In genomic region chr5:178778919-178779318, GRCh38 we compare ENCODE assay signal across 15 cellular contexts. TPM values are rescaled to one million over a fixed set of nuclear protein-coding genes. Genes with fewer than 3 reads are reported as not detected.
DNase-seq lines count a peak whose midpoint lies in the region; TF ChIP-seq lines count a peak whose summit lies in the region.
"Had no signal": no experiment of that assay in that cellular context is flagged by ENCODE, and none has a peak within 500 bp of the region (broad histone marks: within the 10 kb centered on the region; RNA-seq: fewer than 3 reads in every experiment).

No MANE protein-coding gene starts in this region.

- H3K79me1 ChIP-seq in mesendoderm (ENCODE audit: low read length) = no peaks in the 10 kb centered on the region

- no peaks in the 10 kb centered on the region for H3K79me2 ChIP-seq in mesendoderm (ENCODE audit: control insufficient read depth, insufficient read depth, low read length)

- H3K27me3 Mint-ChIP-seq in type B pancreatic cell = peaks cover 7% of the 10 kb centered on the region

- H4K5ac ChIP-seq in mesendoderm (ENCODE audit: low read length) = no peak overlapping the region

- H3K27ac ChIP-seq in mesendoderm (ENCODE audit: low read depth, low read length) = no peak overlapping the region
- H3K27ac ChIP-seq: PC-9, SK-N-MC had no signal

- H2BK120ac ChIP-seq in mesendoderm (ENCODE audit: low read depth, low read length) = no peak overlapping the region

- H3K23ac ChIP-seq in mesendoderm (ENCODE audit: low read length) = no peak overlapping the region

- H3K4me1 Mint-ChIP-seq in type B pancreatic cell (ENCODE audit: unreplicated experiment) = peaks cover 12% of the 10 kb centered on the region

- no peaks in the 10 kb centered on the region for H3K27me3 ChIP-seq in mesendoderm (ENCODE audit: insufficient read depth, low read length, poor library complexity)
- H3K27me3 ChIP-seq: BE2C had no signal

- no peak overlapping the region for H3K4me3 Mint-ChIP-seq in type B pancreatic cell

- no peak overlapping the region for H3K4me2 ChIP-seq in mesendoderm (ENCODE audit: low read length)
- H3K4me2 ChIP-seq: PC-9 had no signal

- H3K4me3 ChIP-seq in epithelial cell of proximal tubule (ENCODE audit: low read depth, low read length) = no peak overlapping the region
- H3K4me3 ChIP-seq in mesendoderm (ENCODE audit: low read length) = no peak overlapping the region
- H3K4me3 ChIP-seq: PC-9, SK-N-MC had no signal

- no peak overlapping the region for H2BK15ac ChIP-seq in mesendoderm (replicated peaks; ENCODE audit: low read depth)

- no peak overlapping the region for H4K8ac ChIP-seq in mesendoderm (ENCODE audit: low read depth, low read length)

- no peak overlapping the region for H3K18ac ChIP-seq in mesendoderm (ENCODE audit: low read length)

- no peak overlapping the region for H3K9ac ChIP-seq in mesendoderm (ENCODE audit: low read length)

- peak overlapping the region; percentile 82 for H3K27ac Mint-ChIP-seq in type B pancreatic cell

- no peaks in the 10 kb centered on the region for H3K4me1 ChIP-seq in mesendoderm (ENCODE audit: control insufficient read depth, low read depth, low read length)
- H3K4me1 ChIP-seq: BE2C had no signal

- no peak for TF ChIP-seq CTCF in epithelial cell of proximal tubule (conservative IDR thresholded peaks at IDR 0.05; ENCODE audit: low read depth, low read length)
- no peak for TF ChIP-seq CTCF in type B pancreatic cell (conservative IDR thresholded peaks at IDR 0.05)

- H3K36me3 ChIP-seq in mesendoderm (ENCODE audit: control insufficient read depth, insufficient read depth, low read length) = no peaks in the 10 kb centered on the region

- H2AK5ac ChIP-seq in mesendoderm (ENCODE audit: low read length) = no peak overlapping the region

- no CpG with 5 or more reads among the region's 10 CpGs for WGBS in mesendoderm (ENCODE audit: extremely low coverage, insufficient coverage, low lambda C conversion rate)

- no peaks in the 10 kb centered on the region for H3K36me3 Mint-ChIP-seq in type B pancreatic cell

- no peak overlapping the region for H2BK5ac ChIP-seq in mesendoderm (ENCODE audit: low read length)

- no peaks in the 10 kb centered on the region for H3K9me3 Mint-ChIP-seq in type B pancreatic cell

- DNase-seq in HK-2 (ENCODE audit: unreplicated experiment) (peak; percentile 19), epithelial cell of proximal tubule (ENCODE audit: low read depth) (peak; percentile 84), mesendoderm (peak; percentile 3), type B pancreatic cell (ENCODE audit: extremely low spot score, unreplicated experiment) (no peak), cortex of kidney (lab: John Stamatoyannopoulos, UW) (no peak), NCI-H510A (lab: John Stamatoyannopoulos, UW) (no peak), SW480 (ENCODE audit: low spot score) (no peak)
- DNase-seq: BE2C, DMS153, EL, NCI-H1417 treated with DMSO at 0.1 percent for 48 hours, NCI-H2081, NCI-H526, PC-9 had no signal

- H3K56ac ChIP-seq in mesendoderm (ENCODE audit: low read length) = no peak overlapping the region

- H3K4ac ChIP-seq in mesendoderm (ENCODE audit: low read depth, low read length) = no peak overlapping the region

RNA-seq across cellular contexts. Expression of gene ZNF354A, which starts 48.5 kb away (rescaled TPM):
- total RNA-seq in epithelial cell of proximal tubule (6.2 and 12.3 TPM in 2 replicates), type B pancreatic cell (ENCODE audit: low replicate concordance) (13.4 and 20.5 TPM in 2 replicates)
- polyA plus RNA-seq in mesendoderm (2013, experiment 1 of 2) = 12.4 TPM
- polyA plus RNA-seq in mesendoderm (2013, experiment 2 of 2) = 13.6 TPM

Comparison
In these comparisons a context has a peak if more than half of its experiments do, and no peak if none do; other contexts are left out.
1. DNase-seq: peak in HK-2 (single experiment), epithelial cell of proximal tubule (single experiment) and mesendoderm (single experiment); none in type B pancreatic cell (single experiment), cortex of kidney (single experiment), NCI-H510A (single experiment) and SW480 (single experiment).